ENCODE assay signal across 1 cellular context in the genomic region with DNA sequence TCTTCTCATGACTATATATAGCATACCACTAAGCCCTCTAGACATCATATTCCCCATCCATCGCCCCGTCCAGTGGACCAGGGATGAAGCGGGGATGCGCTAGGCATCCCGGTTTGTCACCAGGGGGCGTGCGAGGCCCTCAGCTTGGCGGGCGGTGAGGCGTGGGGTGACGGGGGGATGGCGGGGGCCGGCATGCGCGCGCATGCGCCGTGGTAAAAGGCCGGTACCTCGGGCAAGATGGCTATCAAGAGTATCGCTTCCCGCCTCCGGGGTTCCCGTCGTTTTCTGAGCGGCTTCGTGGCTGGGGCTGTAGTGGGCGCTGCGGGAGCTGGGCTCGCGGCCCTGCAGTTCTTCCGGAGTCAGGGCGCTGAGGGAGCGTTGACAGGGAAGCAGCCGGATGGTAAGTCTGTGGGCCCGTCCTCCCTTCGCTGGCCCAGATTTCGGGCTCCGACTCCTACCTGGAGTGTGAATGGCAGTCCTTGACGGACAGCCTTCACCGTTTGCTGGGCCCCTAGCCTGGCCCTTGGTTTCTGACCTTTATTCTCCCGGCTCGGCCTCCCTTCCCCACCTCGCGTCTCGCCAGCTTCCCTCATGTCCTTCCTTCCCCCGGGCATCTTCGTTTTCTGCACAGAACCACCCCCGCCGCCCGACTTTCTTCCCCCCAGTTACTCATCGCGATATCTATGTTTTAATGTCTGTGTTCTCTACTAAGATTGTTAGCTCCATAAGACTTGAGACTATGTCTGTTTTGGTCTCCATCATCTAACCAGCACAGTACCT.
TF ChIP-seq lines count a peak whose summit lies in the region.

Gene EXOG (plus strand): TSS at position 210 of the 780 bp plus-strand sequence. CDS start 28 bp downstream, at position 238.

TF ChIP-seq in K562, 482 proteins besides CTCF, POLR2A, EP300 and RAD21 (continued from another document and continues in another):
- TF ChIP-seq, protein P1, sequence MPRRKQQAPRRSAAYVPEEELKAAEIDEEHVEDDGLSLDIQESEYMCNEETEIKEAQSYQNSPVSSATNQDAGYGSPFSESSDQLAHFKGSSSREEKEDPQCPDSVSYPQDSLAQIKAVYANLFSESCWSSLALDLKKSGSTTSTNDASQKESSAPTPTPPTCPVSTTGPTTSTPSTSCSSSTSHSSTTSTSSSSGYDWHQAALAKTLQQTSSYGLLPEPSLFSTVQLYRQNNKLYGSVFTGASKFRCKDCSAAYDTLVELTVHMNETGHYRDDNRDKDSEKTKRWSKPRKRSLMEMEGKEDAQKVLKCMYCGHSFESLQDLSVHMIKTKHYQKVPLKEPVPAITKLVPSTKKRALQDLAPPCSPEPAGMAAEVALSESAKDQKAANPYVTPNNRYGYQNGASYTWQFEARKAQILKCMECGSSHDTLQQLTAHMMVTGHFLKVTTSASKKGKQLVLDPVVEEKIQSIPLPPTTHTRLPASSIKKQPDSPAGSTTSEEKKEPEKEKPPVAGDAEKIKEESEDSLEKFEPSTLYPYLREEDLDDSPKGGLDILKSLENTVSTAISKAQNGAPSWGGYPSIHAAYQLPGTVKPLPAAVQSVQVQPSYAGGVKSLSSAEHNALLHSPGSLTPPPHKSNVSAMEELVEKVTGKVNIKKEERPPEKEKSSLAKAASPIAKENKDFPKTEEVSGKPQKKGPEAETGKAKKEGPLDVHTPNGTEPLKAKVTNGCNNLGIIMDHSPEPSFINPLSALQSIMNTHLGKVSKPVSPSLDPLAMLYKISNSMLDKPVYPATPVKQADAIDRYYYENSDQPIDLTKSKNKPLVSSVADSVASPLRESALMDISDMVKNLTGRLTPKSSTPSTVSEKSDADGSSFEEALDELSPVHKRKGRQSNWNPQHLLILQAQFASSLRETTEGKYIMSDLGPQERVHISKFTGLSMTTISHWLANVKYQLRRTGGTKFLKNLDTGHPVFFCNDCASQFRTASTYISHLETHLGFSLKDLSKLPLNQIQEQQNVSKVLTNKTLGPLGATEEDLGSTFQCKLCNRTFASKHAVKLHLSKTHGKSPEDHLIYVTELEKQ (CRISPR knock-in tag; IDR thresholded peaks at IDR 0.05) = no peak
- TF ChIP-seq ZC3H11A (IDR thresholded peaks at IDR 0.05; ENCODE audit: low read depth, low read length) (peak; percentile 45; the same call in 1 of the 2 replicates), CEBPB (tag; IDR thresholded peaks at IDR 0.05) (no peak), MLLT1 (IDR thresholded peaks at IDR 0.05) (no peak), ZNF12 (CRISPR knock-in tag; IDR thresholded peaks at IDR 0.05) (peak; percentile 60; the same call in 1 of the 2 replicates), RBM25 (IDR thresholded peaks at IDR 0.05; ENCODE audit: low read depth, low read length, severe bottlenecking) (no peak), MTA1 (IDR thresholded peaks at IDR 0.05; ENCODE audit: borderline replicate concordance) (no peak), ZNF212 (CRISPR knock-in tag; IDR thresholded peaks at IDR 0.05) (no peak), NCOA2 (IDR thresholded peaks at IDR 0.05; ENCODE audit: partially characterized antibody in 2 of 2) (no peak), ZFP36 (IDR thresholded peaks at IDR 0.05; ENCODE audit: low read depth, low read length, partially characterized antibody) (peak; percentile 38), HMG20B (CRISPR knock-in tag; IDR thresholded peaks at IDR 0.05) (no peak), SRSF3 (IDR thresholded peaks at IDR 0.05; ENCODE audit: insufficient read depth, low read length) (no peak), ZBTB11 (CRISPR knock-in tag; IDR thresholded peaks at IDR 0.05) (peak in 1 of 3 experiments; percentile 86; a peak in 2 of 6 replicates), TCF7 (IDR thresholded peaks at IDR 0.05; ENCODE audit: borderline replicate concordance) (no peak), BCL6 (CRISPR knock-in tag; IDR thresholded peaks at IDR 0.05) (no peak), MGA (IDR thresholded peaks at IDR 0.05) (peak; percentile 80), ZNF707 (CRISPR knock-in tag; conservative IDR thresholded peaks at IDR 0.05) (no peak), NFIC (IDR thresholded peaks at IDR 0.05) (peak; percentile 33; the same call in 1 of the 2 replicates), KDM1A (IDR thresholded peaks at IDR 0.05) (peak; percentile 74 to 85; a peak in 3 of 4 replicates), FOXJ2 (tag; IDR thresholded peaks at IDR 0.05) (no peak), ZNF316 (IDR thresholded peaks at IDR 0.05) (peak; percentile 42; the same call in 1 of the 2 replicates), SRSF7 (optimal IDR thresholded peaks at IDR 0.05; ENCODE audit: low read depth, low read length) (no peak), IRF2 (CRISPR knock-in tag; IDR thresholded peaks at IDR 0.05) (no peak), HMGN3 (IDR thresholded peaks at IDR 0.05; ENCODE audit: borderline replicate concordance, extremely low read depth, insufficient read length, low read depth, low read length) (peak; percentile 82), CXXC5 (CRISPR knock-in tag; IDR thresholded peaks at IDR 0.05) (peak; percentile 89), RNF2 (IDR thresholded peaks at IDR 0.05) (peak; percentile 42; the same call in 1 of the 2 replicates), ILF3 (IDR thresholded peaks at IDR 0.05; ENCODE audit: borderline replicate concordance) (no peak), HNRNPUL1 (IDR thresholded peaks at IDR 0.05; ENCODE audit: low read length) (no peak), KLF13 (tag; IDR thresholded peaks at IDR 0.05; ENCODE audit: borderline replicate concordance, low read depth) (no peak), KHSRP (IDR thresholded peaks at IDR 0.05) (no peak)
- TF ChIP-seq, protein P2, sequence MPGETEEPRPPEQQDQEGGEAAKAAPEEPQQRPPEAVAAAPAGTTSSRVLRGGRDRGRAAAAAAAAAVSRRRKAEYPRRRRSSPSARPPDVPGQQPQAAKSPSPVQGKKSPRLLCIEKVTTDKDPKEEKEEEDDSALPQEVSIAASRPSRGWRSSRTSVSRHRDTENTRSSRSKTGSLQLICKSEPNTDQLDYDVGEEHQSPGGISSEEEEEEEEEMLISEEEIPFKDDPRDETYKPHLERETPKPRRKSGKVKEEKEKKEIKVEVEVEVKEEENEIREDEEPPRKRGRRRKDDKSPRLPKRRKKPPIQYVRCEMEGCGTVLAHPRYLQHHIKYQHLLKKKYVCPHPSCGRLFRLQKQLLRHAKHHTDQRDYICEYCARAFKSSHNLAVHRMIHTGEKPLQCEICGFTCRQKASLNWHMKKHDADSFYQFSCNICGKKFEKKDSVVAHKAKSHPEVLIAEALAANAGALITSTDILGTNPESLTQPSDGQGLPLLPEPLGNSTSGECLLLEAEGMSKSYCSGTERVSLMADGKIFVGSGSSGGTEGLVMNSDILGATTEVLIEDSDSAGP (CRISPR knock-in tag; IDR thresholded peaks at IDR 0.05) = no peak
- TF ChIP-seq, protein P3, sequence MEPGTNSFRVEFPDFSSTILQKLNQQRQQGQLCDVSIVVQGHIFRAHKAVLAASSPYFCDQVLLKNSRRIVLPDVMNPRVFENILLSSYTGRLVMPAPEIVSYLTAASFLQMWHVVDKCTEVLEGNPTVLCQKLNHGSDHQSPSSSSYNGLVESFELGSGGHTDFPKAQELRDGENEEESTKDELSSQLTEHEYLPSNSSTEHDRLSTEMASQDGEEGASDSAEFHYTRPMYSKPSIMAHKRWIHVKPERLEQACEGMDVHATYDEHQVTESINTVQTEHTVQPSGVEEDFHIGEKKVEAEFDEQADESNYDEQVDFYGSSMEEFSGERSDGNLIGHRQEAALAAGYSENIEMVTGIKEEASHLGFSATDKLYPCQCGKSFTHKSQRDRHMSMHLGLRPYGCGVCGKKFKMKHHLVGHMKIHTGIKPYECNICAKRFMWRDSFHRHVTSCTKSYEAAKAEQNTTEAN (CRISPR knock-in tag; IDR thresholded peaks at IDR 0.05) = no peak
